Comparison of ENCODE assay signal across 13 cellular contexts in the genomic region with DNA sequence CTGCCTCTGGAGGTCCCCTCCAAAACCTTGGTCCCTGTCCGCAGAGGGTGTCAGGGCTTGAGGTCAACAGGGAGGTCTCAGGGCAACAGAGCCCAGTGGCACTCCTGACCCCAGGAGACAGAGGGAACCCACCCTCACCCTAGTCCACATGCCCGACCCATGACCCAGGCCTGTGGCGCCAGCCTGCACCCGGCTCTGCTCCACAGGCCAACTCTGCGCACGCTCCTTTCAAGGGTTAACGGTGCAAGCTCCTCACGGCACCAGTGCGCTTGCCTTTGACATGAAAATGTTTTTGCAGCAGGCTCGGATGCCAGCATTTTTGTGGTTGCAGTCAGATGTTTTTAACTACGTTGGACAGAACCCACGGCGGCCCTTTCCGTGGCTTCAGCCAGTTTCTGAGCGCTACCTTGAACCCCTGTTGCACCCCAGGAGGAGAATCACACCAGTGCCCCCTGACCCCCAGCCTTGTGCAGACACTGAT.
A peak's percentile ranks its signal among the peaks of the same experiment; 100 is the strongest.
DNase-seq lines count a peak whose midpoint lies in the region; ATAC-seq and TF ChIP-seq lines count a peak whose summit lies in the region.
"Had no signal": no experiment of that assay in that cellular context is flagged by ENCODE, and none has a peak within 500 bp of the region (broad histone marks: within the 10 kb centered on the region; RNA-seq: fewer than 3 reads in every experiment).

No MANE protein-coding gene starts in this region.

- ATAC-seq in GM23338 (no peak), HG02840 (IDR thresholded peaks at IDR 0.05; ENCODE audit: low FRiP score, unreplicated experiment) (no peak), HG02973 (IDR thresholded peaks at IDR 0.05; ENCODE audit: unreplicated experiment) (no peak)
- ATAC-seq: activated T-cell treated with anti-CD3 and anti-CD28 coated beads, Interleukin-2, amount 50 U/mL, for 4 hours; T-cell had no signal

- H2BK5ac ChIP-seq in neuronal stem cell (ENCODE audit: low read length): no peak overlapping the region

- H3K9me3 Mint-ChIP-seq in GM23338: peaks cover 33% of the 10 kb centered on the region

- TF ChIP-seq RAD21 in SK-N-SH (IDR thresholded peaks at IDR 0.05; ENCODE audit: low read length): no peak

- no peaks in the 10 kb centered on the region for H3K79me2 ChIP-seq in GM23338 (replicated peaks; ENCODE audit: insufficient read depth)
- no peaks in the 10 kb centered on the region for H3K79me2 ChIP-seq in SK-N-SH (ENCODE audit: insufficient read depth)

- POLR2A ChIA-PET in SK-N-SH (lab: Yijun Ruan, JAX): interaction anchor here (1.0 kb wide), 1 partner anchor 15 kb away, joined by 3 read pairs; no protein-coding TSS in a partner anchor

- H3K27ac ChIP-seq in neuronal stem cell (replicated peaks; ENCODE audit: low read length): no peak overlapping the region
- no peak overlapping the region for H3K27ac ChIP-seq in GM23338 (ENCODE audit: low read depth)
- H3K27ac ChIP-seq in SK-N-SH (ENCODE audit: low read depth in 2 of 2, low read length in 1 of 2): no peak overlapping the region

- no peak overlapping the region for H2BK120ac ChIP-seq in neuronal stem cell (ENCODE audit: low read depth, low read length)

- no peak overlapping the region for H2BK12ac ChIP-seq in neuronal stem cell (ENCODE audit: low read length)

- no peak overlapping the region for H4K8ac ChIP-seq in neuronal stem cell (ENCODE audit: low read depth, low read length)

- H2AK5ac ChIP-seq in neuronal stem cell (ENCODE audit: low read depth, low read length): no peak overlapping the region

- H3K4me1 ChIP-seq in neuronal stem cell (ENCODE audit: control insufficient read depth in 2 of 2, insufficient read depth in 1 of 2, low read depth in 1 of 2, low read length in 2 of 2) (peaks cover 2 to 7% of the 10 kb centered on the region in 2 donors), GM23338 (ENCODE audit: insufficient read depth) (no peaks in the 10 kb centered on the region; the same call in 1 of the 2 replicates), SK-N-SH (ENCODE audit: control insufficient read depth in 1 of 2, insufficient read depth in 2 of 2, low read depth in 1 of 2, low read length in 1 of 2) (no peaks in the 10 kb centered on the region; a peak in 1 of 4 replicates)

- H3K4me2 ChIP-seq in neuronal stem cell (ENCODE audit: insufficient read depth, low read length, poor library complexity, severe bottlenecking) (no peak overlapping the region), GM23338 (no peak overlapping the region), SK-N-SH (no peak overlapping the region)

- peaks cover 12% of the 10 kb centered on the region; the same call in 2 of the 3 replicates for H3K36me3 Mint-ChIP-seq in GM23338 (ENCODE audit: low read depth)

- H3K27ac Mint-ChIP-seq in GM23338: no peak overlapping the region
- H3K27ac Mint-ChIP-seq: T-cell had no signal

- H3K4me3 ChIP-seq in neuronal stem cell (ENCODE audit: low read length in 2 of 2) (no peak overlapping the region), GM23338 (no peak overlapping the region), SK-N-SH (ENCODE audit: low read depth in 2 of 2, low read length in 1 of 2) (no peak overlapping the region)

- H3K9ac ChIP-seq in neuronal stem cell (ENCODE audit: low read depth, low read length, poor library complexity) (no peak overlapping the region), SK-N-SH (no peak overlapping the region)

- CTCF ChIA-PET in SK-N-SH (lab: Yijun Ruan, JAX): interaction anchor here (1.0 to 1.1 kb wide), 2 partner anchors 18 to 284 kb away, joined by 3 read pairs; no protein-coding TSS in a partner anchor

- no peak overlapping the region for H3K4me3 Mint-ChIP-seq in GM23338
- H3K4me3 Mint-ChIP-seq: activated T-cell treated with anti-CD3 and anti-CD28 coated beads, Interleukin-2, amount 50 U/mL, for 4 hours; T-cell had no signal

- 0 out of 2 replicates have a peak, but pooled peaks cover 6% of the 10 kb centered on the region for H3K9me2 ChIP-seq in GM23338 (ENCODE audit: insufficient read depth)
- H3K9me2 ChIP-seq in SK-N-SH: no peaks in the 10 kb centered on the region

- H3K23ac ChIP-seq in neuronal stem cell (ENCODE audit: low read depth, low read length, poor library complexity): no peak overlapping the region

- H2BK15ac ChIP-seq in neuronal stem cell (ENCODE audit: low read length): no peak overlapping the region

- no peak overlapping the region for H4K91ac ChIP-seq in neuronal stem cell (ENCODE audit: low read depth, low read length, poor library complexity)

- H3K9me3 ChIP-seq in neuronal stem cell (replicated peaks in 1 of 2; ENCODE audit: control insufficient read depth in 2 of 2, insufficient read depth in 1 of 2, low read depth in 1 of 2, low read length in 2 of 2) (peaks cover 0 to 20% of the 10 kb centered on the region in 2 donors), SK-N-SH (no peaks in the 10 kb centered on the region)

- DNase-seq in A172 (ENCODE audit: low spot score) (peak; percentile 16), LHCN-M2 (ENCODE audit: low read depth) (peak; percentile 28), fibroblast of gingiva (ENCODE audit: low read depth) (peak; percentile 77), neuronal stem cell (ENCODE audit: low spot score) (no peak), GM23338 (ENCODE audit: low spot score) (no peak), SK-N-SH (no peak)
- DNase-seq: activated CD4-positive, alpha-beta T cell treated with anti-CD3 and anti-CD28 coated beads for 1 hour; activated T-cell treated with anti-CD3 and anti-CD28 coated beads, Interleukin-2, amount 50 U/mL, for 4 hours; amygdala; NCI-H1092 treated with DMSO at 0.1 percent for 48 hours; T-cell had no signal

- no peaks in the 10 kb centered on the region for H3K36me3 ChIP-seq in neuronal stem cell (replicated peaks in 1 of 2; ENCODE audit: control insufficient read depth in 2 of 2, insufficient read depth in 2 of 2, low read length in 2 of 2)
- no peaks in the 10 kb centered on the region for H3K36me3 ChIP-seq in GM23338 (ENCODE audit: insufficient read depth)
- H3K36me3 ChIP-seq in SK-N-SH (replicated peaks in 1 of 2; ENCODE audit: control insufficient read depth in 1 of 2, insufficient read depth in 2 of 2, low read length in 1 of 2): no peaks in the 10 kb centered on the region

- TF ChIP-seq EP300 in SK-N-SH (IDR thresholded peaks at IDR 0.05; ENCODE audit: borderline replicate concordance in 1 of 2, low read depth in 1 of 2, low read length in 1 of 2): no peak

- peaks cover 50% of the 10 kb centered on the region for H3K27me3 Mint-ChIP-seq in GM23338 (ENCODE audit: insufficient read depth, low read depth, poor library complexity)
- H3K27me3 Mint-ChIP-seq: T-cell had no signal

- no peak overlapping the region for H2AFZ ChIP-seq in neuronal stem cell (ENCODE audit: low read length)
- no peak overlapping the region for H2AFZ ChIP-seq in GM23338
- H2AFZ ChIP-seq in SK-N-SH (ENCODE audit: low read depth): no peak overlapping the region

- no peaks in the 10 kb centered on the region for H3K79me1 ChIP-seq in neuronal stem cell (ENCODE audit: low read depth, low read length)

- no peak overlapping the region for H3K4ac ChIP-seq in neuronal stem cell (ENCODE audit: low read length)

- peak overlapping the region; percentile 49 for H3K18ac ChIP-seq in neuronal stem cell (ENCODE audit: low read length)

- H3K27me3 ChIP-seq in neuronal stem cell (ENCODE audit: control insufficient read depth in 3 of 3, insufficient read depth in 3 of 3, low read depth in 1 of 3, low read length in 3 of 3): no peaks in the 10 kb centered on the region
- peaks cover 13% of the 10 kb centered on the region; the same call in 1 of the 2 replicates for H3K27me3 ChIP-seq in GM23338 (ENCODE audit: insufficient read depth)
- no peaks in the 10 kb centered on the region for H3K27me3 ChIP-seq in SK-N-SH (ENCODE audit: insufficient read depth)

- no peaks in the 10 kb centered on the region for H4K20me1 ChIP-seq in GM23338 (replicated peaks; ENCODE audit: insufficient read depth)
- no peaks in the 10 kb centered on the region for H4K20me1 ChIP-seq in SK-N-SH (ENCODE audit: insufficient read depth)

- H3K4me1 Mint-ChIP-seq in GM23338: peaks cover 14% of the 10 kb centered on the region

- H3F3A ChIP-seq in GM23338 (replicated peaks; ENCODE audit: low read depth) (no peaks in the 10 kb centered on the region), SK-N-SH (replicated peaks; ENCODE audit: insufficient read depth) (no peaks in the 10 kb centered on the region)

- WGBS in neuronal stem cell (ENCODE audit: extremely low coverage in 2 of 2, insufficient read length in 2 of 2, insufficient replicate concordance in 1 of 2), 2 donors: no CpG with 5 or more reads among the region's 15 CpGs
- WGBS in SK-N-SH (ENCODE audit: low lambda C conversion rate): 61% methylated on average over 15 of the region's 15 CpGs

- TF ChIP-seq CTCF in GM23338 (conservative IDR thresholded peaks at IDR 0.05; ENCODE audit: low read depth in 2 of 2) (no peak), SK-N-SH (IDR thresholded peaks at IDR 0.05) (no peak)

- no peak overlapping the region for H3K14ac ChIP-seq in neuronal stem cell (ENCODE audit: low read length)

TF ChIP-seq in GM23338, 12 proteins besides CTCF, POLR2A, EP300 and RAD21 (continues in another document):
- TF ChIP-seq STAT1 (IDR thresholded peaks at IDR 0.05; ENCODE audit: unreplicated experiment): no peak
- no peak for TF ChIP-seq JUNB (IDR thresholded peaks at IDR 0.05; ENCODE audit: unreplicated experiment)

TF ChIP-seq in SK-N-SH, 30 proteins besides CTCF, POLR2A, EP300 and RAD21:
- TF ChIP-seq RFX5 (IDR thresholded peaks at IDR 0.05; ENCODE audit: low read length) (no peak), CHD2 (IDR thresholded peaks at IDR 0.05; ENCODE audit: low read length, partially characterized antibody) (no peak), TAF1 (IDR thresholded peaks at IDR 0.05; ENCODE audit: borderline replicate concordance, low read depth, low read length) (no peak), FOXJ3 (CRISPR knock-in tag; IDR thresholded peaks at IDR 0.05) (no peak), RCOR1 (IDR thresholded peaks at IDR 0.05; ENCODE audit: low read length) (no peak), SMC3 (IDR thresholded peaks at IDR 0.05; ENCODE audit: low read depth, low read length) (no peak), GABPA (IDR thresholded peaks at IDR 0.05; ENCODE audit: low read depth) (no peak)

Comparison
In these comparisons a context has a peak if more than half of its experiments do, and no peak if none do; other contexts are left out.
1. DNase-seq: peak in A172 (single experiment), LHCN-M2 (single experiment) and fibroblast of gingiva (single experiment); none in neuronal stem cell (single experiment), GM23338 (single experiment) and SK-N-SH (single experiment).